Comparison of ENCODE assay signal across 9 cellular contexts in genomic region chr3:8964436-8965370, GRCh38. TPM values are rescaled to one million over a fixed set of nuclear protein-coding genes. Genes with fewer than 3 reads are reported as not detected.
DNase-seq lines count a peak whose midpoint lies in the region; ATAC-seq and TF ChIP-seq lines count a peak whose summit lies in the region.
"Had no signal": no experiment of that assay in that cellular context is flagged by ENCODE, and none has a peak within 500 bp of the region (broad histone marks: within the 10 kb centered on the region; RNA-seq: fewer than 3 reads in every experiment).

No MANE protein-coding gene starts in this region.

- H3K14ac ChIP-seq in H9 (ENCODE audit: insufficient read depth, low read length) = no peak overlapping the region

- DNase-seq in H9 (peak; percentile 64), iPS-NIHi7 (ENCODE audit: extremely low spot score) (peak; percentile 32), NOMO-1 treated with DMSO at 0.1 percent for 48 hours (lab: John Stamatoyannopoulos, UW; ENCODE audit: unreplicated experiment) (no peak), lower lobe of right lung (no peak), right atrium auricular region (ENCODE audit: low spot score) (no peak)
- DNase-seq: activated CD4-positive, alpha-beta T cell treated with anti-CD3 and anti-CD28 coated beads for 48 hours had no signal

- H2BK12ac ChIP-seq in H9 (ENCODE audit: insufficient read length, low read depth, low read length) = no peak overlapping the region

- H2AK5ac ChIP-seq in H9 (ENCODE audit: insufficient read length, low read length) = no peak overlapping the region

- H4K5ac ChIP-seq in H9 (ENCODE audit: insufficient read length, low read depth, low read length) = peak overlapping the region; percentile 20

- peaks cover 6% of the 10 kb centered on the region for H3K79me1 ChIP-seq in H9 (ENCODE audit: insufficient read depth, low read depth, low read length, poor library complexity, severe bottlenecking)

- no peak overlapping the region; the same call in 1 of the 2 replicates for H3K4ac ChIP-seq in H9 (ENCODE audit: low read depth, low read length)

- peaks cover 13% of the 10 kb centered on the region for H3K23me2 ChIP-seq in H9 (ENCODE audit: insufficient read length, low read depth, low read length, poor library complexity, severe bottlenecking)

- peaks cover 27 to 30% of the 10 kb centered on the region in 2 experiments for H3K4me1 Mint-ChIP-seq in H9
- H3K4me1 Mint-ChIP-seq in activated T-helper 17 cell treated with anti-CD3 and anti-CD28 coated beads, Interleukin-2, amount 50 U/mL, for 72 hours = peaks cover 17% of the 10 kb centered on the region

- H4K91ac ChIP-seq in H9 (ENCODE audit: insufficient read length, low read depth, low read length) = no peak overlapping the region

- no peak for ATAC-seq in activated T-helper 17 cell treated with anti-CD3 and anti-CD28 coated beads, Interleukin-2, amount 50 U/mL, for 72 hours (replicated peaks)
- ATAC-seq in lower lobe of right lung = no peak
- no peak for ATAC-seq in GM18873 (IDR thresholded peaks at IDR 0.05; ENCODE audit: low FRiP score, unreplicated experiment)

- H3K4me3 ChIP-seq in lower lobe of right lung = no peak overlapping the region
- H3K4me3 ChIP-seq in right atrium auricular region = no peak overlapping the region

- no peaks in the 10 kb centered on the region for H3K9me3 ChIP-seq in H9 (ENCODE audit: control insufficient read depth, low read depth, low read length)
- no peaks in the 10 kb centered on the region for H3K9me3 ChIP-seq in lower lobe of right lung
- no peaks in the 10 kb centered on the region for H3K9me3 ChIP-seq in right atrium auricular region

- H3K23ac ChIP-seq in H9 (ENCODE audit: insufficient read length, low read depth, low read length) = no peak overlapping the region

- H3K27ac Mint-ChIP-seq in H9 = peak overlapping the region; percentile 97 to 99 (median 98)
- peak overlapping the region; percentile 99 for H3K27ac Mint-ChIP-seq in activated T-helper 17 cell treated with anti-CD3 and anti-CD28 coated beads, Interleukin-2, amount 50 U/mL, for 72 hours

- no peak overlapping the region for H3K4me2 ChIP-seq in H9 (ENCODE audit: insufficient read depth, insufficient read length, low read length)

- no CpG with 5 or more reads among the region's 11 CpGs for WGBS in H9 (ENCODE audit: extremely low coverage, insufficient read length, low lambda C conversion rate)

- H2AFZ ChIP-seq in H9 (ENCODE audit: low read length) = peak overlapping the region; percentile 49

- peaks cover 7% of the 10 kb centered on the region for H3K27me3 Mint-ChIP-seq in H9 (ENCODE audit: low read depth)
- H3K27me3 Mint-ChIP-seq in activated T-helper 17 cell treated with anti-CD3 and anti-CD28 coated beads, Interleukin-2, amount 50 U/mL, for 72 hours = peaks cover 6% of the 10 kb centered on the region

- H3K36me3 Mint-ChIP-seq in H9 (ENCODE audit: insufficient read depth in 1 of 3, low read depth in 3 of 3) = peaks cover 0 to 2% (median 0%) of the 10 kb centered on the region in 3 experiments; a peak in 3 of 7 replicates
- H3K36me3 Mint-ChIP-seq in activated T-helper 17 cell treated with anti-CD3 and anti-CD28 coated beads, Interleukin-2, amount 50 U/mL, for 72 hours (ENCODE audit: low read depth) = peaks cover 28% of the 10 kb centered on the region

- no peak overlapping the region for H2BK5ac ChIP-seq in H9 (ENCODE audit: insufficient read length, low read length)

- no peak for TF ChIP-seq CTCF in 22Rv1 (IDR thresholded peaks at IDR 0.05)
- TF ChIP-seq CTCF in H9 (conservative IDR thresholded peaks at IDR 0.05) = no peak
- TF ChIP-seq CTCF in lower lobe of right lung (IDR thresholded peaks at IDR 0.05) = no peak
- TF ChIP-seq CTCF in right atrium auricular region (IDR thresholded peaks at IDR 0.05) = no peak

- peaks cover 9% of the 10 kb centered on the region; the same call in 1 of the 2 replicates for H3K79me2 ChIP-seq in H9 (ENCODE audit: insufficient read depth, low read length)

- intact Hi-C loops in lower lobe of right lung (cut with DNase I) = no loop called here

- no peaks in the 10 kb centered on the region; the same call in 1 of the 2 replicates for H3K4me1 ChIP-seq in H9 (ENCODE audit: insufficient read depth, low read length)
- H3K4me1 ChIP-seq in lower lobe of right lung = peaks cover 9% of the 10 kb centered on the region
- H3K4me1 ChIP-seq in right atrium auricular region = peaks cover 0 to 16% of the 10 kb centered on the region in 2 donors

- H3K27ac ChIP-seq in 22Rv1 = peak overlapping the region; percentile 84
- H3K27ac ChIP-seq in H9 (ENCODE audit: insufficient read length, low read depth, low read length) = peak overlapping the region; percentile 89
- no peak overlapping the region for H3K27ac ChIP-seq in lower lobe of right lung
- H3K27ac ChIP-seq in right atrium auricular region = no peak overlapping the region

- no peak overlapping the region for H2BK15ac ChIP-seq in H9 (ENCODE audit: low read depth, low read length)

- no peak overlapping the region for H2BK120ac ChIP-seq in H9 (ENCODE audit: low read depth, low read length, poor library complexity, severe bottlenecking)

- H2BK20ac ChIP-seq in H9 (ENCODE audit: low read depth, low read length, poor library complexity, severe bottlenecking) = no peak overlapping the region

- H3K56ac ChIP-seq in H9 (ENCODE audit: insufficient read length, low read depth, low read length) = no peak overlapping the region

- H3K36me3 ChIP-seq in lower lobe of right lung = no peaks in the 10 kb centered on the region
- no peaks in the 10 kb centered on the region for H3K36me3 ChIP-seq in right atrium auricular region

- peak overlapping the region; percentile 1 for H3K18ac ChIP-seq in H9 (ENCODE audit: insufficient read length, low read depth, low read length)

- H3K4me3 Mint-ChIP-seq in H9 = peak overlapping the region; percentile 7 to 52; a peak in 4 of 5 replicates
- H3K4me3 Mint-ChIP-seq in activated T-helper 17 cell treated with anti-CD3 and anti-CD28 coated beads, Interleukin-2, amount 50 U/mL, for 72 hours = peak overlapping the region; percentile 97

- no peak overlapping the region for H3T11ph ChIP-seq in H9 (ENCODE audit: low read length)

- peak overlapping the region; percentile 15 for H4K8ac ChIP-seq in H9 (replicated peaks; ENCODE audit: insufficient read length, low read depth, low read length)

- peak overlapping the region; percentile 8 for H3K9ac ChIP-seq in H9 (ENCODE audit: extremely low read depth, insufficient read length, low read length)

- H3K9me3 Mint-ChIP-seq in H9 = no peaks in the 10 kb centered on the region
- H3K9me3 Mint-ChIP-seq in activated T-helper 17 cell treated with anti-CD3 and anti-CD28 coated beads, Interleukin-2, amount 50 U/mL, for 72 hours = no peaks in the 10 kb centered on the region

- H4K20me1 ChIP-seq in H9 (ENCODE audit: control insufficient read depth, insufficient read depth, insufficient read length) = no peaks in the 10 kb centered on the region

- H3K27me3 ChIP-seq in H9 (ENCODE audit: insufficient read depth, low read length) (no peaks in the 10 kb centered on the region), lower lobe of right lung (ENCODE audit: low read depth) (no peaks in the 10 kb centered on the region), right atrium auricular region (no peaks in the 10 kb centered on the region)

RNA-seq across cellular contexts. Expression of gene RAD18, which starts 1.4 kb away (rescaled TPM):
- total RNA-seq in H9 (2021) = 27.8 and 30.2 TPM in 2 replicates
- total RNA-seq in activated T-helper 17 cell treated with anti-CD3 and anti-CD28 coated beads, Interleukin-2, amount 50 U/mL, for 72 hours = 10 to 100 TPM; 45.6 to 59.0 TPM
- 12.6 TPM for total RNA-seq in lower lobe of right lung
- 1 to 10 TPM; 2.4 to 3.6 TPM for total RNA-seq in right atrium auricular region

Comparison
In these comparisons a context has a peak if more than half of its experiments do, and no peak if none do; other contexts are left out.
1. H3K27ac ChIP-seq: peak in 22Rv1 (single experiment) and H9 (single experiment); none in lower lobe of right lung (single experiment) and right atrium auricular region (0 of 2).
2. DNase-seq: peak in H9 (single experiment) and iPS-NIHi7 (single experiment); none in NOMO-1 treated with DMSO at 0.1 percent for 48 hours (single experiment), lower lobe of right lung (single experiment) and right atrium auricular region (single experiment).